ENCODE assay signal across 30 cellular contexts in genomic region chr1:110689868-110690267, GRCh38. TPM values are rescaled to one million over a fixed set of nuclear protein-coding genes. Genes with fewer than 3 reads are reported as not detected.
"Had no signal": no experiment of that assay in that cellular context is flagged by ENCODE, and none has a peak within 500 bp of the region (broad histone marks: within the 10 kb centered on the region; RNA-seq: fewer than 3 reads in every experiment).

No MANE protein-coding gene starts in this region.

- H3K36me3 ChIP-seq: colonic mucosa, esophagus muscularis mucosa, esophagus squamous epithelium, gastrocnemius medialis, gastroesophageal sphincter, heart left ventricle, heart right ventricle had no signal

- FAIRE-seq: colon, endothelial cell of umbilical vein had no signal

- H3K27me3 Mint-ChIP-seq: dendritic cell treated with granulocyte-macrophage colony-stimulating factor and Interleukin-4, amounts not matched to agents 40 ng/mL and 50 ng/mL, for 4 days; effector memory CD8-positive, alpha-beta T cell had no signal

- H3K9me3 Mint-ChIP-seq: dendritic cell treated with granulocyte-macrophage colony-stimulating factor and Interleukin-4, amounts not matched to agents 40 ng/mL and 50 ng/mL, for 4 days; effector memory CD8-positive, alpha-beta T cell; endodermal cell had no signal

- ATAC-seq: effector memory CD8-positive, alpha-beta T cell; esophagus mucosa; foreskin keratinocyte; gastrocnemius medialis; gastroesophageal sphincter had no signal

- DNase-seq: colonic mucosa; cortex of kidney; dermis blood vessel endothelial cell; dorsolateral prefrontal cortex; effector CD4-positive, alpha-beta T cell; effector CD8-positive, alpha-beta T cell; effector memory CD4-positive, alpha-beta T cell; effector memory CD8-positive, alpha-beta T cell; endodermal cell; erythroblast; esophagus squamous epithelium; foreskin fibroblast; foreskin keratinocyte; foreskin melanocyte; gastrocnemius medialis; glutamatergic neuron; head of caudate nucleus; heart left ventricle; heart right ventricle had no signal

- H3K4me3 ChIP-seq: colonic mucosa, coronary artery, dorsolateral prefrontal cortex, esophagus muscularis mucosa, esophagus squamous epithelium, gastrocnemius medialis, gastroesophageal sphincter, heart left ventricle, heart right ventricle had no signal

- H3K4me3 Mint-ChIP-seq: dendritic cell treated with granulocyte-macrophage colony-stimulating factor and Interleukin-4, amounts not matched to agents 40 ng/mL and 50 ng/mL, for 4 days; effector memory CD8-positive, alpha-beta T cell; endodermal cell had no signal

- H3K9me3 ChIP-seq: colonic mucosa, esophagus muscularis mucosa, esophagus squamous epithelium, gastrocnemius medialis, gastroesophageal sphincter, heart left ventricle, heart right ventricle had no signal

- H3K27ac Mint-ChIP-seq: dendritic cell treated with granulocyte-macrophage colony-stimulating factor and Interleukin-4, amounts not matched to agents 40 ng/mL and 50 ng/mL, for 4 days; effector memory CD8-positive, alpha-beta T cell; endodermal cell had no signal

- H3K4me1 ChIP-seq: colonic mucosa, esophagus muscularis mucosa, esophagus squamous epithelium, foreskin keratinocyte, gastrocnemius medialis, gastroesophageal sphincter, heart left ventricle had no signal

- H3K27ac ChIP-seq: colonic mucosa, coronary artery, dorsolateral prefrontal cortex, epithelial cell of prostate, esophagus muscularis mucosa, esophagus squamous epithelium, foreskin keratinocyte, gastrocnemius medialis, gastroesophageal sphincter, heart left ventricle, heart right ventricle had no signal

- H3K27me3 ChIP-seq: colonic mucosa, foreskin keratinocyte had no signal

RNA-seq across cellular contexts. Expression of gene KCNA3, which starts 15.1 kb away (rescaled TPM):
- total RNA-seq: dermis blood vessel endothelial cell, dermis microvascular lymphatic vessel endothelial cell, endothelial cell of umbilical vein, epithelial cell of proximal tubule, foreskin keratinocyte, glomerular endothelial cell had no signal
- polyA plus RNA-seq: endothelial cell of umbilical vein, foreskin keratinocyte had no signal
